In genomic region chr2:127154985-127155650, GRCh38 we compare ENCODE assay signal across 14 cellular contexts. TPM values are rescaled to one million over a fixed set of nuclear protein-coding genes. Genes with fewer than 3 reads are reported as not detected.
DNase-seq lines count a peak whose midpoint lies in the region; ATAC-seq and TF ChIP-seq lines count a peak whose summit lies in the region.
"Had no signal": no experiment of that assay in that cellular context is flagged by ENCODE, and none has a peak within 500 bp of the region (broad histone marks: within the 10 kb centered on the region; RNA-seq: fewer than 3 reads in every experiment).

No MANE protein-coding gene starts in this region.

- no peak overlapping the region for H3K4me3 ChIP-seq in astrocyte of the spinal cord (ENCODE audit: low read depth, low read length)
- no peak overlapping the region for H3K4me3 ChIP-seq in psoas muscle
- H3K4me3 ChIP-seq: body of pancreas had no signal

- H3K4me1 ChIP-seq in psoas muscle, result peaks cover 27% of the 10 kb centered on the region
- H3K4me1 ChIP-seq: body of pancreas had no signal

- H3K27me3 ChIP-seq in psoas muscle (ENCODE audit: insufficient read depth in 3 of 3, low read length in 2 of 3), result no peaks in the 10 kb centered on the region
- H3K27me3 ChIP-seq: body of pancreas had no signal

- H3K27ac ChIP-seq in psoas muscle, result peak overlapping the region; percentile 89
- H3K27ac ChIP-seq: body of pancreas had no signal

- ATAC-seq in Right ventricle myocardium inferior (peak; percentile 44), psoas muscle (peak; percentile 66 to 76 (median 72)), GM18858 (IDR thresholded peaks at IDR 0.05; ENCODE audit: unreplicated experiment) (no peak), HG03469 (IDR thresholded peaks at IDR 0.05; ENCODE audit: unreplicated experiment) (no peak)
- ATAC-seq: activated CD4-positive, alpha-beta T cell treated with anti-CD3 and anti-CD28 coated beads for 36 hours; body of pancreas; T-cell had no signal

- TF ChIP-seq CTCF in astrocyte of the spinal cord (IDR thresholded peaks at IDR 0.05; ENCODE audit: low read depth, low read length), result no peak
- no peak for TF ChIP-seq CTCF in psoas muscle (IDR thresholded peaks at IDR 0.05)

- H3K36me3 ChIP-seq in psoas muscle (ENCODE audit: insufficient read depth in 1 of 2, low read depth in 1 of 2), result no peaks in the 10 kb centered on the region

- WGBS in psoas muscle, 3 donors, result 25 to 35% (median 26%) methylated on average over 8 of the region's 8 CpGs

- DNase-seq in AG20443 (ENCODE audit: low spot score) (peak; percentile 46), astrocyte of the spinal cord (ENCODE audit: low read depth, low spot score) (peak; percentile 63), Right ventricle myocardium inferior (ENCODE audit: missing footprints) (no peak), psoas muscle (peak; percentile 58 to 73), NCI-H82 treated with DMSO at 0.1 percent for 48 hours (lab: John Stamatoyannopoulos, UW; ENCODE audit: unreplicated experiment) (no peak), NCI-H2029 treated with DMSO at 0.1 percent for 48 hours (lab: John Stamatoyannopoulos, UW) (no peak)
- DNase-seq: activated CD4-positive, alpha-beta T cell treated with anti-CD3 and anti-CD28 coated beads for 36 hours; mammary epithelial cell; NCI-H2171; T-cell; trophoblast cell had no signal

- H3K9me3 ChIP-seq in psoas muscle, result no peaks in the 10 kb centered on the region
- H3K9me3 ChIP-seq: body of pancreas had no signal

- intact Hi-C loops in Right ventricle myocardium inferior (cut with DNase I) (no loop called here), psoas muscle (cut with DNase I) (loop anchor here (5.0 kb wide), 3 partner anchors 48 to 88 kb away; partner anchors contain the start of gene BIN1 (in 1 of the 2))

- in situ Hi-C loops in astrocyte of the spinal cord (cut with HindIII; ENCODE audit: low sequenced_read_pairs), result no loop called here

RNA-seq across cellular contexts. Expression of gene BIN1, which starts 48.2 kb away (rescaled TPM):
- total RNA-seq in Right ventricle myocardium inferior, result 17.9 TPM
- total RNA-seq in psoas muscle, result 1,000 to 10,000 TPM; 1,036 to 1,643 (median 1,260) TPM
- 1,000 to 10,000 TPM in 2 of 3 donors, 100 to 1,000 TPM in 1; 615 to 1,667 (median 1,547) TPM for polyA plus RNA-seq in psoas muscle

Comparison
In these comparisons a context has a peak if more than half of its experiments do, and no peak if none do; other contexts are left out.
1. DNase-seq: peak in AG20443 (single experiment), astrocyte of the spinal cord (single experiment) and psoas muscle (2 of 2); none in Right ventricle myocardium inferior (single experiment), NCI-H82 treated with DMSO at 0.1 percent for 48 hours (single experiment) and NCI-H2029 treated with DMSO at 0.1 percent for 48 hours (single experiment).
2. ATAC-seq: peak in Right ventricle myocardium inferior (single experiment) and psoas muscle (4 of 4); none in GM18858 (single experiment) and HG03469 (single experiment).
3. RNA of gene BIN1, which starts 48.2 kb away (total RNA-seq): 1,036 to 1,643 TPM in psoas muscle; 17.9 TPM in Right ventricle myocardium inferior (single experiment); every median in the first group is over 10 times any median in the second.